ENCODE assay signal across 9 cellular contexts in genomic region chr11:65355776-65356393, GRCh38. TPM values are rescaled to one million over a fixed set of nuclear protein-coding genes. Genes with fewer than 3 reads are reported as not detected.
DNase-seq lines count a peak whose midpoint lies in the region; ATAC-seq and TF ChIP-seq lines count a peak whose summit lies in the region.
"Had no signal": no experiment of that assay in that cellular context is flagged by ENCODE, and none has a peak within 500 bp of the region (broad histone marks: within the 10 kb centered on the region; RNA-seq: fewer than 3 reads in every experiment).

No MANE protein-coding gene starts in this region.

- WGBS in body of pancreas, 2 donors: 35 to 57% methylated on average over 13 to 35 of the region's 35 CpGs

- intact Hi-C loops in body of pancreas (cut with DNase I): loop anchor here (5.0 kb wide), 1 partner anchor 106 kb away; no protein-coding TSS in a partner anchor

- H3K4me1 ChIP-seq in body of pancreas (peaks cover 19% of the 10 kb centered on the region), stomach smooth muscle (ENCODE audit: control insufficient read depth, insufficient read depth, low read length) (peaks cover 24% of the 10 kb centered on the region)

- no peaks in the 10 kb centered on the region for H3K27me3 ChIP-seq in body of pancreas
- peaks cover 16% of the 10 kb centered on the region for H3K27me3 ChIP-seq in kidney epithelial cell (ENCODE audit: control insufficient read depth, insufficient read depth, low read length)
- peaks cover 0 to 6% of the 10 kb centered on the region in 2 donors for H3K27me3 ChIP-seq in stomach smooth muscle (ENCODE audit: control insufficient read depth in 1 of 2, insufficient read depth in 2 of 2, low read length in 2 of 2)
- H3K27me3 ChIP-seq: pancreas had no signal

- H3K4me3 ChIP-seq in body of pancreas (peak overlapping the region in 1 of 2 donors; percentile 17), kidney epithelial cell (ENCODE audit: low read depth, low read length) (peak overlapping the region; percentile 53), stomach smooth muscle (ENCODE audit: low read length in 2 of 2) (peak overlapping the region; percentile 55 to 89)

- H3K27ac ChIP-seq in body of pancreas (no peak overlapping the region), stomach smooth muscle (ENCODE audit: low read length) (no peak overlapping the region)
- H3K27ac ChIP-seq: pancreas had no signal

- H3K36me3 ChIP-seq in body of pancreas (replicated peaks in 1 of 2; ENCODE audit: insufficient read depth in 1 of 2, low read depth in 2 of 2): peaks cover 0 to 8% of the 10 kb centered on the region in 2 donors
- peaks cover 5% of the 10 kb centered on the region for H3K36me3 ChIP-seq in kidney epithelial cell (ENCODE audit: control insufficient read depth, insufficient read depth, low read length)
- peaks cover 16 to 18% of the 10 kb centered on the region in 2 donors for H3K36me3 ChIP-seq in stomach smooth muscle (ENCODE audit: control insufficient read depth in 2 of 2, insufficient read depth in 2 of 2, low read length in 2 of 2)

- ATAC-seq in body of pancreas (no peak), GM19467 (IDR thresholded peaks at IDR 0.05; ENCODE audit: unreplicated experiment) (no peak)

- TF ChIP-seq POLR2A in body of pancreas (IDR thresholded peaks at IDR 0.05): no peak

- H3K9me3 ChIP-seq in body of pancreas (no peaks in the 10 kb centered on the region), stomach smooth muscle (ENCODE audit: control insufficient read depth in 2 of 2, low read length in 2 of 2) (no peaks in the 10 kb centered on the region)
- H3K9me3 ChIP-seq: pancreas had no signal

- DNase-seq in DMS 273 (lab: John Stamatoyannopoulos, UW; ENCODE audit: unreplicated experiment) (peak; percentile 75), DMS 273 treated with DMSO at 0.1 percent for 48 hours (lab: John Stamatoyannopoulos, UW) (no peak), body of pancreas (peak in 3 of 4 donors; percentile 32 to 48 (median 45)), kidney epithelial cell (ENCODE audit: low read depth) (no peak), GM19240 (ENCODE audit: insufficient read length, low spot score) (no peak), islet precursor cell (no peak)

- no peak overlapping the region for H3K9ac ChIP-seq in stomach smooth muscle (ENCODE audit: low read length in 2 of 2)

- TF ChIP-seq CTCF in body of pancreas (IDR thresholded peaks at IDR 0.05) (no peak), kidney epithelial cell (IDR thresholded peaks at IDR 0.05; ENCODE audit: insufficient read depth, low read length, poor library complexity, severe bottlenecking) (no peak)

RNA-seq across cellular contexts. Expression of gene TIGD3, which starts 1.3 kb away (rescaled TPM):
- not detected for total RNA-seq in body of pancreas
- total RNA-seq in kidney epithelial cell: 0.89 and 1.3 TPM in 2 replicates

RNA-seq across cellular contexts. Expression of gene DPF2, which starts 22.2 kb away (rescaled TPM):
- total RNA-seq in body of pancreas: 10 to 100 TPM; 18.1 to 30.1 TPM
- total RNA-seq in kidney epithelial cell: 53.9 and 59.4 TPM in 2 replicates

RNA-seq across cellular contexts. Expression of gene SLC25A45, which starts 26.6 kb away (rescaled TPM):
- total RNA-seq in body of pancreas: 10 to 100 TPM; 52.4 to 67.2 TPM
- total RNA-seq in kidney epithelial cell: 0.29 and 0.82 TPM in 2 replicates

RNA-seq across cellular contexts. Expression of gene FRMD8, which starts 30.6 kb away (rescaled TPM):
- total RNA-seq in body of pancreas: 10 to 100 TPM; 20.0 to 46.8 TPM
- total RNA-seq in kidney epithelial cell: 39.0 and 47.2 TPM in 2 replicates

RNA-seq across cellular contexts. Expression of gene CDC42EP2, which starts 41.2 kb away (rescaled TPM):
- total RNA-seq in body of pancreas: 10 to 100 TPM in 1 of 2 donors, 1 to 10 TPM in 1; 8.3 to 16.8 TPM
- total RNA-seq in kidney epithelial cell: 37.4 and 46.4 TPM in 2 replicates

Comparison
In these comparisons a context has a peak if more than half of its experiments do, and no peak if none do; other contexts are left out.
1. DNase-seq: peak in DMS 273 (single experiment) and body of pancreas (3 of 4); none in DMS 273 treated with DMSO at 0.1 percent for 48 hours (single experiment), kidney epithelial cell (single experiment), GM19240 (single experiment) and islet precursor cell (single experiment).
2. RNA of gene SLC25A45, which starts 26.6 kb away (total RNA-seq): 52.4 to 67.2 TPM in body of pancreas; 0.29 to 0.82 TPM in kidney epithelial cell; every median in the first group is over 10 times any median in the second.